Comparison of ENCODE assay signal across 1 cellular context in genomic region chr1:24110642-24111263, GRCh38.
TF ChIP-seq lines count a peak whose summit lies in the region.

No MANE protein-coding gene starts in this region.

TF ChIP-seq in H1, 55 proteins besides CTCF, POLR2A, EP300 and RAD21:
- TF ChIP-seq USF2 (IDR thresholded peaks at IDR 0.05; ENCODE audit: low read length) (no peak), EZH2 (IDR thresholded peaks at IDR 0.05; ENCODE audit: low read depth, low read length, severe bottlenecking) (no peak), SAP30 (IDR thresholded peaks at IDR 0.05; ENCODE audit: insufficient read depth, insufficient replicate concordance, low read length) (no peak), TAF1 (IDR thresholded peaks at IDR 0.05; ENCODE audit: low read depth, low read length) (no peak), PHF8 (conservative IDR thresholded peaks at IDR 0.05; ENCODE audit: low read depth, low read length) (no peak), RNF2 (IDR thresholded peaks at IDR 0.05; ENCODE audit: borderline replicate concordance, low read depth, low read length, missing control alignments, poor library complexity, severe bottlenecking) (no peak), SRF (IDR thresholded peaks at IDR 0.05; ENCODE audit: low read depth, low read length) (no peak), NRF1 (IDR thresholded peaks at IDR 0.05; ENCODE audit: low read depth, low read length) (no peak), KDM1A (IDR thresholded peaks at IDR 0.05; ENCODE audit: borderline replicate concordance, low read length) (no peak), FOSL1 (IDR thresholded peaks at IDR 0.05; ENCODE audit: insufficient read depth, low read depth, low read length) (no peak)
TF ChIP-seq in H1: peak in this region for 0.
